Comparison of ENCODE assay signal across 8 cellular contexts in the genomic region with DNA sequence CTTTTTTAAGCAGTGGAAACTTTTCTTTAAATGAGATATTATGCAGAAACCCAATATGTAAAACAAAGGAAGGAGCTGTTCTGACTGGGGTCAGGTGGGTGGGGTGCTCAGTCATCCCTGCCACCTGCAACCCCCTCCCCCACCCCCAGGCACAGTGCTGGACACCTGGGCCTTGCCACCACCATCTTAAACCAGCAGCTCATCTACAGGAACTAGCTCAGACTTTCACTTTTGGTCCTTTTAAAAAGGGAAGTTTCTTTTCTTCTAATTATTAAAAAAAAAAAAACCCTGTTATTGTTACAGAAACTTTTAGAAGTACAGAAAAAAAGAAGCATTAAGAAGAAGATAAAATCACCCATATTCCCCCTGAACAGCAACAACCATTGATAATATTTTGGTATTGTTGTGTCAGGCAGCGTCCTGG. TPM values are rescaled to one million over a fixed set of nuclear protein-coding genes. Genes with fewer than 3 reads are reported as not detected.
A peak's percentile ranks its signal among the peaks of the same experiment; 100 is the strongest.
DNase-seq lines count a peak whose midpoint lies in the region; ATAC-seq and TF ChIP-seq lines count a peak whose summit lies in the region.

No MANE protein-coding gene starts in this region.

- peak; percentile 92 for ATAC-seq in GM21423 (IDR thresholded peaks at IDR 0.05; ENCODE audit: unreplicated experiment)
- ATAC-seq in PC-3, result no peak

- CTCF ChIA-PET in PC-3 (lab: Charles Lee), result interaction anchor here (0.5 to 0.6 kb wide), 2 partner anchors 44 to 67 kb away, joined by 3 read pairs; no protein-coding TSS in a partner anchor

- DNase-seq in CD1c-positive myeloid dendritic cell (ENCODE audit: extremely low spot score), result peak; percentile 55
- DNase-seq in activated T-cell treated with anti-CD3 and anti-CD28 coated beads for 48 hours (ENCODE audit: low read depth), result peak; percentile 76
- peak; percentile 53 to 86 (median 57) for DNase-seq in stimulated activated CD4-positive, alpha-beta T cell treated with anti-CD3 and anti-CD28 coated beads, TNF-alpha, amount 100 ng/mL, for 24 hours (ENCODE audit: low read depth in 3 of 3)
- no peak for DNase-seq in RKO (ENCODE audit: low spot score)
- DNase-seq in PC-3, result no peak
- DNase-seq in AG20443 (ENCODE audit: low spot score), result no peak

- no peaks in the 10 kb centered on the region for H3K9me2 ChIP-seq in PC-3 (replicated peaks; ENCODE audit: low read length)

- no peaks in the 10 kb centered on the region for H3F3A ChIP-seq in PC-3 (ENCODE audit: low read length, unreplicated experiment)

- H3K36me3 ChIP-seq in PC-3 (ENCODE audit: low read depth, low read length), result no peaks in the 10 kb centered on the region

- peak overlapping the region; percentile 90 to 99 (median 99) for H3K27ac Mint-ChIP-seq in IgD-negative memory B cell

- H3K9me3 ChIP-seq in PC-3 (ENCODE audit: low read length), result no peaks in the 10 kb centered on the region

- peaks cover 64% of the 10 kb centered on the region for H3K27me3 ChIP-seq in PC-3 (ENCODE audit: low read length)

- BruUV-seq in PC-3 (replicated peaks; lab: Mats Ljungman, UMichigan), result no TSS peak

- peaks cover 58 to 71% (median 71%) of the 10 kb centered on the region in 3 donors for H3K4me1 Mint-ChIP-seq in IgD-negative memory B cell

- no peak overlapping the region for H3K9ac ChIP-seq in PC-3 (ENCODE audit: low read length)

- no peak overlapping the region for H3K27ac ChIP-seq in PC-3 (ENCODE audit: low read length)

- H3K4me2 ChIP-seq in PC-3 (ENCODE audit: low read length), result no peak overlapping the region

- no peak overlapping the region for H2AFZ ChIP-seq in PC-3 (ENCODE audit: low read length)

- no peaks in the 10 kb centered on the region for H3K79me2 ChIP-seq in PC-3 (ENCODE audit: low read length)

- H3K4me3 ChIP-seq in PC-3 (ENCODE audit: low read length), result no peak overlapping the region

- H3K4me3 Mint-ChIP-seq in IgD-negative memory B cell, result peak overlapping the region; percentile 54 to 86 (median 78)

- peaks cover 10% of the 10 kb centered on the region for H3K36me3 Mint-ChIP-seq in IgD-negative memory B cell

- H3K4me1 ChIP-seq in PC-3 (ENCODE audit: insufficient read depth, low read length), result no peaks in the 10 kb centered on the region

- POLR2A ChIA-PET in PC-3 (lab: Charles Lee; ENCODE audit: unreplicated experiment), result no interaction called here

- peaks cover 0 to 1% (median 0%) of the 10 kb centered on the region in 3 donors for H3K9me3 Mint-ChIP-seq in IgD-negative memory B cell

- no peak for TF ChIP-seq CTCF in PC-3 (conservative IDR thresholded peaks at IDR 0.05; ENCODE audit: low read depth, low read length)

- intact Hi-C loops in PC-3 (cut with micrococcal nuclease), result no loop called here

- H4K20me1 ChIP-seq in PC-3 (ENCODE audit: low read length), result no peaks in the 10 kb centered on the region

- H3K27me3 Mint-ChIP-seq in IgD-negative memory B cell, result no peaks in the 10 kb centered on the region

RNA-seq across cellular contexts. Expression of a gene that starts 37.1 kb away (rescaled TPM):
- 68.0 TPM for polyA plus RNA-seq in IgD-negative memory B cell
- 0.04 and 0.12 TPM in 2 replicates for total RNA-seq in PC-3 (2014; rRNA removed)

Comparison
In these comparisons a context has a peak if more than half of its experiments do, and no peak if none do; other contexts are left out.
1. DNase-seq: peak in CD1c-positive myeloid dendritic cell (single experiment), activated T-cell treated with anti-CD3 and anti-CD28 coated beads for 48 hours (single experiment) and stimulated activated CD4-positive, alpha-beta T cell treated with anti-CD3 and anti-CD28 coated beads, TNF-alpha, amount 100 ng/mL, for 24 hours (3 of 3); none in RKO (single experiment), PC-3 (single experiment) and AG20443 (single experiment).